Comparison of ENCODE assay signal across 8 cellular contexts in the genomic region with DNA sequence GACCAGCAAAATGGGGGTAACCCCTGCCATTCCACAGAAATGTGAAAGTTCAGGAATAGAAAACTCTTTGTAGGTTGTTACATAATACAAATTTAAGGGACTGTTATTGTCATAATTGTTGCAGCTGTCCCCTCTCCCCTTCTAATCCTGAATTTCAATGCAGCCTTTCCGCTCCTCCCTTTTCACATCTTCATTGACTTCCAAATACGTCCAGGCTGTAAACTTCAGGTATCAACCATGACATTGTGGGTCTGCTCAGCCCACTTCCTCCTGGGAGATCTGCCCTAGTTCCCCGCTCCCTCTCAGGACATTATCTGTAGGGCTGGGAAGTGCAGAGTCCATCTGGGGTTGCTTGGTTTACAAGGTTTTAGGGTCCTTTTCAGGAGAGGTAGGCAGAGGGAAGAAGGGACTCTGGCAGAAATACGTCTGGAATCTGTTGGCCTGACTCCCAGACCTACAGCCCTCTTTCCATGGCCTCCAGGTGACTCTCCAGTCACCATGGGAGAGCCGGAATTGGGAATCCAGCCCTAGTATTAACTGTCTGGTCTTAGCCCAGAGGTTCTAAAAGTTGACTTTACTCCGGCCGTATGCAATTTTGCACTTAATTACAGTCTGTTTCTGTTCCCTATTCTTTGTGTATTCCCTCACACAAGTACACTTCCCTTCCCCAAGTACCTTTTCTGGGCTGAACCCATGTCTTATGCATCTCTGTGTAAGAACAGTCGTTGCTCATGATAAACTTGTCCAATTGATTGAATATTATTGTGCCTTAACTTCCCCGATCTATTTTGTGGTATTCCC. TPM values are rescaled to one million over a fixed set of nuclear protein-coding genes. Genes with fewer than 3 reads are reported as not detected.
A peak's percentile ranks its signal among the peaks of the same experiment; 100 is the strongest.
DNase-seq lines count a peak whose midpoint lies in the region; ATAC-seq lines count a peak whose summit lies in the region.

No MANE protein-coding gene starts in this region.

- CTCF ChIA-PET in T-cell (lab: Charles Lee) = no interaction called here

- no peak overlapping the region for H3K27ac ChIP-seq in subcutaneous abdominal adipose tissue (ENCODE audit: low read depth, low read length)

- H3K9me3 ChIP-seq in subcutaneous abdominal adipose tissue (ENCODE audit: control insufficient read depth in 5 of 5, low read length in 5 of 5) = no peaks in the 10 kb centered on the region

- H3K36me3 ChIP-seq in subcutaneous abdominal adipose tissue (ENCODE audit: control insufficient read depth in 5 of 5, insufficient read depth in 5 of 5, low read length in 5 of 5) = no peaks in the 10 kb centered on the region

- no peaks in the 10 kb centered on the region for H3K27me3 Mint-ChIP-seq in activated CD4-positive, alpha-beta T cell treated with anti-CD3 and anti-CD28 coated beads, Interleukin-2, amount 10 ng/mL, durations not matched to agents 24 days and 14 days
- H3K27me3 Mint-ChIP-seq in T-cell = no peaks in the 10 kb centered on the region

- peak overlapping the region; percentile 91 for H3K27ac Mint-ChIP-seq in activated CD4-positive, alpha-beta T cell treated with anti-CD3 and anti-CD28 coated beads, Interleukin-2, amount 10 ng/mL, durations not matched to agents 24 days and 14 days
- peak overlapping the region; percentile 95 to 97 for H3K27ac Mint-ChIP-seq in T-cell

- no peaks in the 10 kb centered on the region for H3K9me3 Mint-ChIP-seq in activated CD4-positive, alpha-beta T cell treated with anti-CD3 and anti-CD28 coated beads, Interleukin-2, amount 10 ng/mL, durations not matched to agents 24 days and 14 days
- H3K9me3 Mint-ChIP-seq in T-cell = peaks cover 0 to 3% (median 0%) of the 10 kb centered on the region in 3 donors

- POLR2A ChIA-PET in T-cell (lab: Charles Lee) = no interaction called here

- H3K4me3 ChIP-seq in subcutaneous abdominal adipose tissue (ENCODE audit: low read depth in 1 of 5, low read length in 5 of 5) = peak overlapping the region; percentile 62 to 73 (median 68)

- no peak for ATAC-seq in T-cell (replicated peaks in 1 of 4)

- peak overlapping the region in 2 of 5 donors; percentile 64 to 76 for H3K9ac ChIP-seq in subcutaneous abdominal adipose tissue (ENCODE audit: low read length in 5 of 5)

- H3K36me3 Mint-ChIP-seq in activated CD4-positive, alpha-beta T cell treated with anti-CD3 and anti-CD28 coated beads, Interleukin-2, amount 10 ng/mL, durations not matched to agents 24 days and 14 days (ENCODE audit: low read depth) = no peaks in the 10 kb centered on the region
- no peaks in the 10 kb centered on the region for H3K36me3 Mint-ChIP-seq in T-cell

- H3K27me3 ChIP-seq in subcutaneous abdominal adipose tissue (ENCODE audit: control insufficient read depth in 5 of 5, insufficient read depth in 4 of 5, low read length in 5 of 5) = no peaks in the 10 kb centered on the region

- peak overlapping the region; percentile 98 for H3K4me3 Mint-ChIP-seq in activated CD4-positive, alpha-beta T cell treated with anti-CD3 and anti-CD28 coated beads, Interleukin-2, amount 10 ng/mL, durations not matched to agents 24 days and 14 days
- peak overlapping the region; percentile 98 to 99 (median 99) for H3K4me3 Mint-ChIP-seq in T-cell

- peaks cover 62% of the 10 kb centered on the region for H3K4me1 Mint-ChIP-seq in activated CD4-positive, alpha-beta T cell treated with anti-CD3 and anti-CD28 coated beads, Interleukin-2, amount 10 ng/mL, durations not matched to agents 24 days and 14 days
- H3K4me1 Mint-ChIP-seq in T-cell = peaks cover 82 to 85% (median 84%) of the 10 kb centered on the region in 3 donors

- peaks cover 0 to 48% (median 37%) of the 10 kb centered on the region in 5 donors for H3K4me1 ChIP-seq in subcutaneous abdominal adipose tissue (ENCODE audit: control insufficient read depth in 5 of 5, insufficient read depth in 5 of 5, low read length in 5 of 5)

- peak; percentile 60 for DNase-seq in activated CD4-positive, alpha-beta T cell treated with anti-CD3 and anti-CD28 coated beads, Interleukin-2, amount 10 ng/mL, durations not matched to agents 24 days and 14 days
- DNase-seq in activated CD4-positive, alpha-beta T cell treated with anti-CD3 and anti-CD28 coated beads, Interleukin-2, amount 50 U/mL, for 48 hours = no peak
- no peak for DNase-seq in T-cell
- peak; percentile 39 for DNase-seq in germinal center (ENCODE audit: low spot score)
- DNase-seq in NCI-H510A (lab: John Stamatoyannopoulos, UW) = no peak
- no peak for DNase-seq in amniotic stem cell (lab: John Stamatoyannopoulos, UW)
- no peak for DNase-seq in NCI-H524 treated with DMSO at 0.1 percent for 48 hours (lab: John Stamatoyannopoulos, UW)

- intact Hi-C loops in activated CD4-positive, alpha-beta T cell treated with anti-CD3 and anti-CD28 coated beads, Interleukin-2, amount 10 ng/mL, durations not matched to agents 24 days and 14 days (cut with micrococcal nuclease) = loop anchor here (1.0 to 5.0 kb wide), 5 partner anchors 11 to 552 kb away; a partner anchor contains a TSS

RNA-seq across cellular contexts. Expression of a gene that starts 4.7 kb away (rescaled TPM):
- 175 and 180 TPM in 2 replicates for total RNA-seq in activated CD4-positive, alpha-beta T cell treated with anti-CD3 and anti-CD28 coated beads, Interleukin-2, amount 10 ng/mL, durations not matched to agents 24 days and 14 days
- total RNA-seq in T-cell = 100 to 1,000 TPM; 128 to 234 (median 222) TPM

RNA-seq across cellular contexts. Expression of a gene that starts 22.4 kb away (rescaled TPM):
- 2.3 and 3.9 TPM in 2 replicates for total RNA-seq in activated CD4-positive, alpha-beta T cell treated with anti-CD3 and anti-CD28 coated beads, Interleukin-2, amount 10 ng/mL, durations not matched to agents 24 days and 14 days
- total RNA-seq in T-cell = 10 to 100 TPM in 4 of 5 donors, 1 to 10 TPM in 1; 3.6 to 28.1 (median 10.9) TPM

Comparison
In these comparisons a context has a peak if more than half of its experiments do, and no peak if none do; other contexts are left out.
1. DNase-seq: peak in activated CD4-positive, alpha-beta T cell treated with anti-CD3 and anti-CD28 coated beads, Interleukin-2, amount 10 ng/mL, durations not matched to agents 24 days and 14 days (single experiment) and germinal center (single experiment); none in activated CD4-positive, alpha-beta T cell treated with anti-CD3 and anti-CD28 coated beads, Interleukin-2, amount 50 U/mL, for 48 hours (0 of 2), T-cell (0 of 34), NCI-H510A (single experiment), amniotic stem cell (single experiment) and NCI-H524 treated with DMSO at 0.1 percent for 48 hours (single experiment).